ENCODE assay signal across 1 cellular context in genomic region chr4:113434247-113434587, GRCh38.
TF ChIP-seq lines count a peak whose summit lies in the region.

No MANE protein-coding gene starts in this region.

TF ChIP-seq in IMR-90, 13 proteins besides CTCF, POLR2A, EP300 and RAD21 (continued from another document):
- TF ChIP-seq MAFK (IDR thresholded peaks at IDR 0.05; ENCODE audit: low read depth, low read length) = no peak
- TF ChIP-seq RCOR1 (IDR thresholded peaks at IDR 0.05; ENCODE audit: insufficient replicate concordance, low read length) = no peak
- TF ChIP-seq MXI1 (IDR thresholded peaks at IDR 0.05; ENCODE audit: borderline replicate concordance, low read depth, low read length) = no peak
- no peak for TF ChIP-seq NFE2L2 (IDR thresholded peaks at IDR 0.05; ENCODE audit: low read depth, low read length)
